ENCODE assay signal across 8 cellular contexts in genomic region chr2:180513389-180513788, GRCh38.
"Had no signal": no experiment of that assay in that cellular context is flagged by ENCODE, and none has a peak within 500 bp of the region (broad histone marks: within the 10 kb centered on the region; RNA-seq: fewer than 3 reads in every experiment).

No MANE protein-coding gene starts in this region.

- DNase-seq: GDM1, GF-D8 had no signal

- FAIRE-seq: G401.6, GM12878, GM12891, GM12892, GM18507, GM19239 had no signal

- ATAC-seq: GM12878 had no signal

- H3K4me3 ChIP-seq: GM12878 had no signal
